Comparison of ENCODE assay signal across 14 cellular contexts in genomic region chr2:170554278-170554955, GRCh38.
DNase-seq lines count a peak whose midpoint lies in the region; TF ChIP-seq lines count a peak whose summit lies in the region.
"Had no signal": no experiment of that assay in that cellular context is flagged by ENCODE, and none has a peak within 500 bp of the region (broad histone marks: within the 10 kb centered on the region; RNA-seq: fewer than 3 reads in every experiment).

No MANE protein-coding gene starts in this region.

- no peak for TF ChIP-seq POLR2A in uterus (IDR thresholded peaks at IDR 0.05)

- peaks cover 22% of the 10 kb centered on the region for H3K4me1 Mint-ChIP-seq in chondrocyte (ENCODE audit: low read depth)

- H3K4me3 Mint-ChIP-seq in chondrocyte (ENCODE audit: unreplicated experiment): no peak overlapping the region

- in situ Hi-C loops in KBM-7 (cut with MboI; ENCODE audit: low pct_unique_long_range_greater_than_20kb, low sequenced_read_pairs): no loop called here

- H3K4me3 ChIP-seq in uterus: no peak overlapping the region

- DNase-seq in DMS 273 (lab: John Stamatoyannopoulos, UW; ENCODE audit: unreplicated experiment) (peak; percentile 78), DMS 273 treated with DMSO at 0.1 percent for 48 hours (lab: John Stamatoyannopoulos, UW) (no peak), chondrocyte (ENCODE audit: low spot score) (no peak), kidney tubule cell (ENCODE audit: low spot score) (peak; percentile 79), uterus (peak; percentile 53 to 66), NCI-H187 treated with DMSO at 0.1 percent for 48 hours (lab: John Stamatoyannopoulos, UW) (no peak), KBM-7 (no peak), NCI-H1092 (lab: John Stamatoyannopoulos, UW) (no peak)
- DNase-seq: activated T-cell treated with anti-CD3 and anti-CD28 coated beads, Interleukin-2, amount 50 U/mL, for 48 hours; DMS79 treated with DMSO at 0.1 percent for 48 hours; HCEC 1CT; NCI-H1417 had no signal

- H3K9me3 ChIP-seq in uterus: no peaks in the 10 kb centered on the region

- peaks cover 6% of the 10 kb centered on the region for H3K36me3 Mint-ChIP-seq in chondrocyte (ENCODE audit: low read depth)

- intact Hi-C loops in uterus (cut with DNase I; ENCODE audit: low total_unique reads): no loop called here

- H3K36me3 ChIP-seq in uterus: no peaks in the 10 kb centered on the region

- no peak for TF ChIP-seq CTCF in chondrocyte (IDR thresholded peaks at IDR 0.05)
- no peak for TF ChIP-seq CTCF in uterus (IDR thresholded peaks at IDR 0.05)

- H3K27me3 Mint-ChIP-seq in chondrocyte (ENCODE audit: low read depth): peaks cover 5% of the 10 kb centered on the region

- peaks cover 0 to 4% of the 10 kb centered on the region in 2 donors for H3K4me1 ChIP-seq in uterus

- H3K9me3 Mint-ChIP-seq in chondrocyte (ENCODE audit: low read depth): peaks cover 15% of the 10 kb centered on the region

- peak overlapping the region; percentile 86 for H3K27ac Mint-ChIP-seq in chondrocyte (ENCODE audit: unreplicated experiment)

- no peaks in the 10 kb centered on the region for H3K27me3 ChIP-seq in uterus

- peak overlapping the region; percentile 38 to 46 for H3K27ac ChIP-seq in uterus
- H3K27ac ChIP-seq: 22Rv1, VCaP had no signal

Comparison
In these comparisons a context has a peak if more than half of its experiments do, and no peak if none do; other contexts are left out.
1. DNase-seq: peak in DMS 273 (single experiment), kidney tubule cell (single experiment) and uterus (2 of 2); none in DMS 273 treated with DMSO at 0.1 percent for 48 hours (single experiment), chondrocyte (single experiment), NCI-H187 treated with DMSO at 0.1 percent for 48 hours (single experiment), KBM-7 (single experiment) and NCI-H1092 (single experiment).